Comparison of ENCODE assay signal across 8 cellular contexts in genomic region chr4:3531306-3531886, GRCh38. TPM values are rescaled to one million over a fixed set of nuclear protein-coding genes. Genes with fewer than 3 reads are reported as not detected.
DNase-seq lines count a peak whose midpoint lies in the region; ATAC-seq and TF ChIP-seq lines count a peak whose summit lies in the region.

No MANE protein-coding gene starts in this region.

- intact Hi-C loops in OCI-LY7 (cut with micrococcal nuclease; ENCODE audit: unreplicated experiment) = no loop called here

- H3K27me3 ChIP-seq in esophagus (ENCODE audit: control insufficient read depth in 1 of 2, insufficient read depth in 2 of 2, low read length in 2 of 2) (no peaks in the 10 kb centered on the region), neural progenitor cell (peaks cover 20% of the 10 kb centered on the region)

- H3K4me1 ChIP-seq in OCI-LY7 (ENCODE audit: insufficient read depth, low read length, poor library complexity, severe bottlenecking) = peaks cover 25% of the 10 kb centered on the region
- peaks cover 10% of the 10 kb centered on the region in 2 donors for H3K4me1 ChIP-seq in esophagus (ENCODE audit: control insufficient read depth in 2 of 2, insufficient read depth in 2 of 2, low read length in 1 of 2)
- H3K4me1 ChIP-seq in neural progenitor cell = peaks cover 14% of the 10 kb centered on the region

- peak overlapping the region; percentile 75 for H3K9ac ChIP-seq in neural progenitor cell

- CTCF ChIA-PET in OCI-LY7 (lab: Charles Lee; ENCODE audit: unreplicated experiment) = no interaction called here

- H3K4me1 Mint-ChIP-seq in neural progenitor cell = peaks cover 36% of the 10 kb centered on the region

- H4K20me1 ChIP-seq in OCI-LY7 (ENCODE audit: insufficient read depth, low read length) (peaks cover 14% of the 10 kb centered on the region; the same call in 1 of the 2 replicates), neural progenitor cell (ENCODE audit: low read depth) (peaks cover 58% of the 10 kb centered on the region)

- BruUV-seq in OCI-LY7 (replicated peaks; lab: Mats Ljungman, UMichigan) = TSS peak; percentile 54

- peak overlapping the region; percentile 87 for H3K4me3 ChIP-seq in GM08714 (ENCODE audit: low read length)
- H3K4me3 ChIP-seq in OCI-LY7 (ENCODE audit: low read depth, low read length, poor library complexity, severe bottlenecking) = peak overlapping the region; percentile 97
- peak overlapping the region; percentile 60 to 93 for H3K4me3 ChIP-seq in esophagus (ENCODE audit: low read depth in 1 of 2, low read length in 2 of 2)
- peak overlapping the region; percentile 83 for H3K4me3 ChIP-seq in neural progenitor cell

- TF ChIP-seq CTCF in OCI-LY7 (conservative IDR thresholded peaks at IDR 0.05; ENCODE audit: low read length) (no peak), neural progenitor cell (IDR thresholded peaks at IDR 0.05) (no peak)

- POLR2A ChIA-PET in OCI-LY7 (lab: Charles Lee) = no interaction called here

- ATAC-seq in HG02973 (IDR thresholded peaks at IDR 0.05; ENCODE audit: unreplicated experiment) (no peak), HG03280 (IDR thresholded peaks at IDR 0.05; ENCODE audit: unreplicated experiment) (no peak)

- 16% methylated on average over 18 of the region's 18 CpGs for WGBS in esophagus, 2 donors

- H3K4me3 Mint-ChIP-seq in neural progenitor cell = peak overlapping the region; percentile 98

- H3K9me3 Mint-ChIP-seq in neural progenitor cell = peaks cover 9% of the 10 kb centered on the region

- H2AFZ ChIP-seq in OCI-LY7 (ENCODE audit: low read length) = peak overlapping the region; percentile 60; the same call in 1 of the 2 replicates
- H2AFZ ChIP-seq in neural progenitor cell (replicated peaks) = no peak overlapping the region

- H3K9me2 ChIP-seq in OCI-LY7 (ENCODE audit: insufficient read depth, low read length) = no peaks in the 10 kb centered on the region

- peak overlapping the region; percentile 98 for H3K4me2 ChIP-seq in OCI-LY7 (ENCODE audit: low read length)
- peak overlapping the region; percentile 85 for H3K4me2 ChIP-seq in neural progenitor cell

- peaks cover 16% of the 10 kb centered on the region; the same call in 1 of the 2 replicates for H3K36me3 ChIP-seq in OCI-LY7 (ENCODE audit: insufficient read depth, low read length)
- H3K36me3 ChIP-seq in esophagus (ENCODE audit: control insufficient read depth in 2 of 2, insufficient read depth in 2 of 2, low read length in 1 of 2) = peaks cover 0 to 20% of the 10 kb centered on the region in 2 donors
- no peaks in the 10 kb centered on the region for H3K36me3 ChIP-seq in neural progenitor cell

- peak; percentile 25 for DNase-seq in OCI-LY7 (ENCODE audit: low spot score)
- no peak for DNase-seq in neural progenitor cell (ENCODE audit: low spot score)
- no peak for DNase-seq in activated CD8-positive, alpha-beta memory T cell treated with anti-CD3 and anti-CD28 coated beads for 24 hours
- DNase-seq in superior temporal gyrus (ENCODE audit: extremely low spot score) = no peak

- H3K27ac ChIP-seq in OCI-LY7 (ENCODE audit: low read depth, low read length, poor library complexity, severe bottlenecking) = no peak overlapping the region
- no peak overlapping the region for H3K27ac ChIP-seq in esophagus (ENCODE audit: low read depth in 2 of 2, low read length in 1 of 2)
- no peak overlapping the region for H3K27ac ChIP-seq in neural progenitor cell

- H3K36me3 Mint-ChIP-seq in neural progenitor cell = peaks cover 10% of the 10 kb centered on the region

- H3K79me2 ChIP-seq in OCI-LY7 (ENCODE audit: insufficient read depth, low read depth, low read length) = peaks cover 9% of the 10 kb centered on the region; the same call in 1 of the 2 replicates
- H3K79me2 ChIP-seq in neural progenitor cell (ENCODE audit: low read depth) = peaks cover 56% of the 10 kb centered on the region

- H3K27me3 Mint-ChIP-seq in neural progenitor cell (ENCODE audit: insufficient read depth, low read depth) = peaks cover 17% of the 10 kb centered on the region

- H3K9me3 ChIP-seq in OCI-LY7 (ENCODE audit: low read length) = no peaks in the 10 kb centered on the region
- H3K9me3 ChIP-seq in esophagus (ENCODE audit: control insufficient read depth in 2 of 2, insufficient read depth in 1 of 2, low read depth in 1 of 2, low read length in 1 of 2) = no peaks in the 10 kb centered on the region
- H3K9me3 ChIP-seq in neural progenitor cell (ENCODE audit: low read depth) = no peaks in the 10 kb centered on the region

- H3F3A ChIP-seq in neural progenitor cell (ENCODE audit: low read depth) = no peaks in the 10 kb centered on the region

- H3K27ac Mint-ChIP-seq in neural progenitor cell = peak overlapping the region; percentile 57

RNA-seq across cellular contexts. Expression of gene LRPAP1, which starts 0.8 kb away (rescaled TPM):
- 51.5 and 54.7 TPM in 2 replicates for total RNA-seq in OCI-LY7 (2014; rRNA removed; shearing (Covaris generic))
- total RNA-seq in OCI-LY7 (2022) (45.7 and 46.2 TPM in 2 replicates), neural progenitor cell (ENCODE audit: low replicate concordance) (48.3 and 76.1 TPM in 2 replicates)
- polyA plus RNA-seq in esophagus = 10 to 100 TPM; 18.0 to 87.0 TPM
